In genomic region chr11:115741376-115741775, GRCh38 we compare ENCODE assay signal across 32 cellular contexts.
DNase-seq lines count a peak whose midpoint lies in the region; ATAC-seq and TF ChIP-seq lines count a peak whose summit lies in the region.
"Had no signal": no experiment of that assay in that cellular context is flagged by ENCODE, and none has a peak within 500 bp of the region (broad histone marks: within the 10 kb centered on the region; RNA-seq: fewer than 3 reads in every experiment).

No MANE protein-coding gene starts in this region.

- no peak overlapping the region for H3K4me3 ChIP-seq in colonic mucosa
- no peak overlapping the region for H3K4me3 ChIP-seq in heart right ventricle
- H3K4me3 ChIP-seq: right atrium auricular region, transverse colon had no signal

- WGBS in heart right ventricle, 2 donors: 77 to 84% methylated on average over 7 of the region's 7 CpGs

- TF ChIP-seq CTCF in colonic mucosa (IDR thresholded peaks at IDR 0.05) (no peak), heart right ventricle (IDR thresholded peaks at IDR 0.05) (no peak)

- no peaks in the 10 kb centered on the region for H3K36me3 Mint-ChIP-seq in stimulated activated memory B cell treated with anti-CD40 and anti-IgM and Interleukin-4, amounts not matched to agents 10 μg/mL and 1 μg/mL and 100 μg/mL, for 72 hours
- H3K36me3 Mint-ChIP-seq: CD8-positive, alpha-beta memory T cell; immature natural killer cell had no signal

- intact Hi-C loops in colonic mucosa (cut with DNase I) (no loop called here), heart right ventricle (cut with DNase I) (no loop called here)

- no peak overlapping the region for H3K4me3 Mint-ChIP-seq in stimulated activated memory B cell treated with anti-CD40 and anti-IgM and Interleukin-4, amounts not matched to agents 10 μg/mL and 1 μg/mL and 100 μg/mL, for 72 hours
- H3K4me3 Mint-ChIP-seq: activated CD4-positive, alpha-beta T cell treated with anti-CD3 and anti-CD28 coated beads, Interleukin-2, amount 10 ng/mL, durations not matched to agents 24 days and 14 days; activated naive CD8-positive, alpha-beta T cell treated with anti-CD3 and anti-CD28 coated beads, Interleukin-2, amount 50 U/mL, for 24 hours; CD8-positive, alpha-beta memory T cell; immature natural killer cell had no signal

- H3K4me1 Mint-ChIP-seq in stimulated activated memory B cell treated with anti-CD40 and anti-IgM and Interleukin-4, amounts not matched to agents 10 μg/mL and 1 μg/mL and 100 μg/mL, for 72 hours: no peaks in the 10 kb centered on the region
- H3K4me1 Mint-ChIP-seq: activated CD4-positive, alpha-beta T cell treated with anti-CD3 and anti-CD28 coated beads, Interleukin-2, amount 10 ng/mL, durations not matched to agents 24 days and 14 days; activated naive CD8-positive, alpha-beta T cell treated with anti-CD3 and anti-CD28 coated beads, Interleukin-2, amount 50 U/mL, for 24 hours; CD8-positive, alpha-beta memory T cell; immature natural killer cell had no signal

- H3K9ac ChIP-seq in colonic mucosa (ENCODE audit: low read depth in 2 of 2, low read length in 2 of 2): no peak overlapping the region

- no peaks in the 10 kb centered on the region for H3K9me3 Mint-ChIP-seq in stimulated activated memory B cell treated with anti-CD40 and anti-IgM and Interleukin-4, amounts not matched to agents 10 μg/mL and 1 μg/mL and 100 μg/mL, for 72 hours
- H3K9me3 Mint-ChIP-seq: activated naive CD8-positive, alpha-beta T cell treated with anti-CD3 and anti-CD28 coated beads, Interleukin-2, amount 50 U/mL, for 24 hours had no signal

- no peaks in the 10 kb centered on the region for H3K27me3 ChIP-seq in colonic mucosa
- peaks cover 0 to 12% (median 4%) of the 10 kb centered on the region in 7 donors for H3K27me3 ChIP-seq in heart right ventricle
- H3K27me3 ChIP-seq: BE2C, right atrium auricular region, transverse colon had no signal

- H3K27ac Mint-ChIP-seq in stimulated activated memory B cell treated with anti-CD40 and anti-IgM and Interleukin-4, amounts not matched to agents 10 μg/mL and 1 μg/mL and 100 μg/mL, for 72 hours: no peak overlapping the region
- H3K27ac Mint-ChIP-seq: activated CD4-positive, alpha-beta T cell treated with anti-CD3 and anti-CD28 coated beads, Interleukin-2, amount 10 ng/mL, durations not matched to agents 24 days and 14 days; activated naive CD8-positive, alpha-beta T cell treated with anti-CD3 and anti-CD28 coated beads, Interleukin-2, amount 50 U/mL, for 24 hours; CD8-positive, alpha-beta memory T cell; immature natural killer cell had no signal

- H3K27ac ChIP-seq in epithelial cell of prostate (peak overlapping the region; percentile 52), colonic mucosa (no peak overlapping the region), heart right ventricle (no peak overlapping the region)
- H3K27ac ChIP-seq: right atrium auricular region, transverse colon had no signal

- H3K27me3 Mint-ChIP-seq in stimulated activated memory B cell treated with anti-CD40 and anti-IgM and Interleukin-4, amounts not matched to agents 10 μg/mL and 1 μg/mL and 100 μg/mL, for 72 hours: peaks cover 20% of the 10 kb centered on the region
- H3K27me3 Mint-ChIP-seq: activated CD4-positive, alpha-beta T cell treated with anti-CD3 and anti-CD28 coated beads, Interleukin-2, amount 10 ng/mL, durations not matched to agents 24 days and 14 days; activated naive CD8-positive, alpha-beta T cell treated with anti-CD3 and anti-CD28 coated beads, Interleukin-2, amount 50 U/mL, for 24 hours had no signal

- H3K4me1 ChIP-seq in colonic mucosa (no peaks in the 10 kb centered on the region), heart right ventricle (peaks cover 0 to 8% (median 0%) of the 10 kb centered on the region in 9 donors)
- H3K4me1 ChIP-seq: right atrium auricular region, transverse colon had no signal

- ATAC-seq in HG03439 (IDR thresholded peaks at IDR 0.05; ENCODE audit: unreplicated experiment) (no peak), heart right ventricle (no peak)
- ATAC-seq in stimulated activated memory B cell treated with anti-CD40 and anti-IgM and Interleukin-4, amounts not matched to agents 10 μg/mL and 1 μg/mL and 100 μg/mL, for 72 hours: no peak
- ATAC-seq: activated naive CD8-positive, alpha-beta T cell treated with anti-CD3 and anti-CD28 coated beads, Interleukin-2, amount 50 U/mL, for 24 hours; Panc1 had no signal

- H3K36me3 ChIP-seq in colonic mucosa (no peaks in the 10 kb centered on the region), heart right ventricle (no peaks in the 10 kb centered on the region)
- H3K36me3 ChIP-seq: BE2C, right atrium auricular region, transverse colon had no signal

- H3K9me3 ChIP-seq in colonic mucosa (no peaks in the 10 kb centered on the region), heart right ventricle (no peaks in the 10 kb centered on the region)
- H3K9me3 ChIP-seq: BE2C, right atrium auricular region, transverse colon had no signal

- DNase-seq in DMS153 treated with DMSO at 0.1 percent for 48 hours (lab: John Stamatoyannopoulos, UW; ENCODE audit: unreplicated experiment) (peak; percentile 92), NCI-H1105 (lab: John Stamatoyannopoulos, UW) (peak; percentile 38), NCI-H748 treated with DMSO at 0.1 percent for 48 hours (lab: John Stamatoyannopoulos, UW) (peak; percentile 85), epithelial cell of prostate (ENCODE audit: low read depth, low spot score) (no peak), colonic mucosa (no peak), heart right ventricle (no peak)
- DNase-seq: activated CD4-positive, alpha-beta T cell treated with anti-CD3 and anti-CD28 coated beads, Interleukin-2, amount 10 ng/mL, durations not matched to agents 24 days and 14 days; activated gamma-delta T cell treated with Interleukin-2 at 50 U/mL for 16 hours; activated naive CD8-positive, alpha-beta T cell treated with anti-CD3 and anti-CD28 coated beads, Interleukin-2, amount 50 U/mL, for 24 hours; activated T-cell treated with anti-CD3 and anti-CD28 coated beads, Interleukin-2, amount 50 U/mL, for 1 hour; BE2C; CD8-positive, alpha-beta memory T cell; effector CD8-positive, alpha-beta T cell; erythroblast; foreskin fibroblast; GF-D8; HCEC 1CT; hippocampal formation; immature natural killer cell; KG1; mesenchymal stem cell; MM.1S; NCI-H1694; NCI-H2227 treated with DMSO at 0.1 percent for 48 hours; SIG-M5; stimulated activated CD4-positive, alpha-beta T cell treated with anti-CD3 and anti-CD28 coated beads, Interleukin-2, amount 100 ng/mL, for 24 hours; T1000; transverse colon had no signal

Comparison
In these comparisons a context has a peak if more than half of its experiments do, and no peak if none do; other contexts are left out.
1. DNase-seq: peak in DMS153 treated with DMSO at 0.1 percent for 48 hours (single experiment), NCI-H1105 (single experiment) and NCI-H748 treated with DMSO at 0.1 percent for 48 hours (single experiment); none in epithelial cell of prostate (single experiment), colonic mucosa (single experiment) and heart right ventricle (0 of 2).